Comparison of ENCODE assay signal across 26 cellular contexts in genomic region chr10:9238041-9238440, GRCh38.
"Had no signal": no experiment of that assay in that cellular context is flagged by ENCODE, and none has a peak within 500 bp of the region (broad histone marks: within the 10 kb centered on the region; RNA-seq: fewer than 3 reads in every experiment).

No MANE protein-coding gene starts in this region.

- H3K9me3 ChIP-seq: gastrocnemius medialis, lower lobe of right lung, sigmoid colon, thoracic aorta, upper lobe of right lung had no signal

- H3K36me3 ChIP-seq: gastrocnemius medialis, lower lobe of right lung, sigmoid colon, thoracic aorta, upper lobe of right lung, WERI-Rb-1 had no signal

- DNase-seq: activated CD4-positive, alpha-beta T cell treated with anti-CD3 and anti-CD28 coated beads, Interleukin-2, amount 10 ng/mL, durations not matched to agents 7 days and 5 days; activated CD4-positive, CD25-positive, alpha-beta regulatory T cell treated with anti-CD3 and anti-CD28 coated beads, Interleukin-2, amount 50 U/mL, for 72 hours; activated CD8-positive, alpha-beta T cell treated with anti-CD3 and anti-CD28 coated beads, Interleukin-2, amount 10 ng/mL, durations not matched to agents 7 days and 5 days; activated gamma-delta T cell treated with Interleukin-2 at 50 U/mL for 16 hours; aorta; effector memory CD4-positive, alpha-beta T cell; gastrocnemius medialis; head of caudate nucleus; hypothalamus; left colon; lower lobe of right lung; mesendoderm; naive B cell; occipital lobe; posterior cingulate gyrus; sigmoid colon; stimulated activated CD4-positive, alpha-beta T cell treated with anti-CD3 and anti-CD28 coated beads, Interleukin-4, amount 100 ng/mL, for 1 hour; stimulated activated naive CD4-positive, alpha-beta T cell; T-cell; upper lobe of right lung; WERI-Rb-1 had no signal

- H3K27ac ChIP-seq: gastrocnemius medialis, lower lobe of right lung, sigmoid colon, thoracic aorta, upper lobe of right lung, WERI-Rb-1 had no signal

- FAIRE-seq: islet of Langerhans had no signal

- H3K4me3 ChIP-seq: gastrocnemius medialis, lower lobe of right lung, sigmoid colon, smooth muscle cell, thoracic aorta, upper lobe of right lung had no signal

- H3K4me1 ChIP-seq: gastrocnemius medialis, lower lobe of right lung, sigmoid colon, upper lobe of right lung had no signal

- H3K4me2 ChIP-seq: smooth muscle cell had no signal

- H3K27me3 ChIP-seq: gastrocnemius medialis, sigmoid colon had no signal

- ATAC-seq: activated CD8-positive, alpha-beta T cell treated with anti-CD3 and anti-CD28 coated beads, Interleukin-2, amount 10 ng/mL, durations not matched to agents 7 days and 5 days; activated naive CD4-positive, alpha-beta T cell treated with anti-CD3 and anti-CD28 coated beads, Interleukin-2, amount 50 U/mL, for 72 hours; esophagus mucosa; gastrocnemius medialis; left colon; lower lobe of right lung; T-cell; upper lobe of right lung had no signal
